8 cellular contexts compared by ENCODE assay signal in the genomic region with DNA sequence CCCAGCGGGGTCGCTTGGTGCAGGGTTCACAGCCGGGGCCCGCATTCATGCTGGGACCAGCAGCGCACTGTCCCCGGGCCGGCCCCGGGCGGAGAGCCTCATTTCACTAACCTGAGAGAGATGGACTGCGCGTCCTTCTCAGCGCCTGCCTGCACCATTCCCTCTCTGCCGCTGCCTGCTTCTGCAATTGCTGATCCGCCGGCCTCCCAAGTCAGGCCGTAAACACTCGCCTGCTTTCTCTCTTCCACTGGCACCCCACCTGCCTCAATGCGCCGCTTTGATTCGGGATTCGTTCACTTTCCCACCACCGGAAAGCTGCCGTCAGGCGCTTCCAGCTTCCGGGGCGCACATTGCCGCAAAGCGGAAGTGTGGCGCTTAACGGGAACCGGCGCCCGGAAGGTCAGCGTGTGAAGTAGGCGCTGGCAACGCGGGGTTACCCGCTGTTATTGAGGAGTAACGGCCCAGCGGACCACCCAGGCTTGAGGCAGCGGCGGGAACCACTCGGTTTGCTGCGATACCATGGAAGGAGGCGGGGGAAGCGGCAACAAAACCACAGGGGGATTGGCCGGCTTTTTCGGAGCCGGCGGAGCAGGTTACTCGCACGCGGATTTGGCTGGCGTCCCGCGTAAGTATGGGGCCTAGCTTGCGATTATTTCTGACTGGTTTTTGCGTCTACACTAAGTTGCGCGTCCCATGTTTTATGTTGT. TPM values are rescaled to one million over a fixed set of nuclear protein-coding genes. Genes with fewer than 3 reads are reported as not detected.
DNase-seq lines count a peak whose midpoint lies in the region; ATAC-seq, FAIRE-seq and TF ChIP-seq lines count a peak whose summit lies in the region.
"Not testable (repeated sequence)": the region's sequence is repeated elsewhere in the genome, so short reads cannot be mapped to it uniquely, and the experiment has no call there.

A gene with protein sequence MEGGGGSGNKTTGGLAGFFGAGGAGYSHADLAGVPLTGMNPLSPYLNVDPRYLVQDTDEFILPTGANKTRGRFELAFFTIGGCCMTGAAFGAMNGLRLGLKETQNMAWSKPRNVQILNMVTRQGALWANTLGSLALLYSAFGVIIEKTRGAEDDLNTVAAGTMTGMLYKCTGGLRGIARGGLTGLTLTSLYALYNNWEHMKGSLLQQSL (plus strand): TSS at position 384 of the 707 bp plus-strand sequence. CDS start 136 bp downstream, at position 520.

- H3K4me1 ChIP-seq in left ventricle myocardium inferior (peaks cover 47% of the 10 kb centered on the region), tibial artery (peaks cover 0 to 26% (median 9%) of the 10 kb centered on the region in 4 donors)

- H3K4me3 ChIP-seq in left ventricle myocardium inferior: peak within 1 kb of the TSS; percentile 96
- peak within 1 kb of the TSS; percentile 68 to 94 for H3K4me3 ChIP-seq in tibial artery

- FAIRE-seq in GM12892 (lab: Jason Lieb, UNC): not testable (repeated sequence)

- not testable (repeated sequence) for H3K9me3 ChIP-seq in left ventricle myocardium inferior (replicated peaks); tibial artery

- DNase-seq in GM12892 (ENCODE audit: insufficient read length): peak; percentile 5
- DNase-seq in NCI-H146 treated with DMSO at 0.1 percent for 48 hours (lab: John Stamatoyannopoulos, UW; ENCODE audit: unreplicated experiment): peak; percentile 52
- DNase-seq in amniotic stem cell (lab: John Stamatoyannopoulos, UW): peak; percentile 55
- peak; percentile 87 for DNase-seq in left ventricle myocardium inferior
- peak; percentile 86 to 98 (median 90) for DNase-seq in posterior cingulate gyrus
- DNase-seq in tibial artery: peak; percentile 78 to 89

- H3K27ac ChIP-seq in left ventricle myocardium inferior (replicated peaks): peak within 1 kb of the TSS; percentile 89
- peak within 1 kb of the TSS; percentile 72 to 85 for H3K27ac ChIP-seq in tibial artery

- TF ChIP-seq CTCF in left ventricle myocardium inferior (IDR thresholded peaks at IDR 0.05; ENCODE audit: borderline replicate concordance); tibial artery (IDR thresholded peaks at IDR 0.05): not testable (repeated sequence)

- ATAC-seq in HG02798 (IDR thresholded peaks at IDR 0.05; ENCODE audit: poor library complexity, unreplicated experiment): peak; percentile 81

- intact Hi-C loops in T-helper 2 cell treated with Interferon-gamma antibody and Interleukin-4, amounts not matched to agents 100 ng/mL and 5 ng/mL, for 36 hours (cut with micrococcal nuclease): loop anchor here (2.0 kb wide), 1 partner anchor 57 kb away; no protein-coding TSS in a partner anchor
- intact Hi-C loops in left ventricle myocardium inferior (cut with micrococcal nuclease); tibial artery (cut with DNase I; ENCODE audit: low total_unique reads): not testable (repeated sequence)
- intact Hi-C loops in posterior cingulate gyrus (cut with DNase I): loop anchor here (10.0 kb wide), 1 partner anchor 53 kb away; no protein-coding TSS in a partner anchor

- peaks cover 17% of the 10 kb centered on the region for H3K36me3 ChIP-seq in left ventricle myocardium inferior
- H3K36me3 ChIP-seq in tibial artery: not testable (repeated sequence)

- TF ChIP-seq POLR2A in GM12892 (IDR thresholded peaks at IDR 0.05; ENCODE audit: low read depth, low read length): peak; percentile 74; the same call in 1 of the 2 replicates

- H3K27me3 ChIP-seq in left ventricle myocardium inferior (ENCODE audit: low read depth); tibial artery: not testable (repeated sequence)

RNA-seq across cellular contexts. Expression of the gene that starts here (rescaled TPM):
- 92.3 TPM for polyA plus RNA-seq in GM12892 (2012; ENCODE audit: missing spikeins)
- 66.1 and 68.3 TPM in 2 replicates for total RNA-seq in T-helper 2 cell treated with Interferon-gamma antibody and Interleukin-4, amounts not matched to agents 100 ng/mL and 5 ng/mL, for 36 hours
- total RNA-seq in left ventricle myocardium inferior: 83.5 TPM

Comparison
In these comparisons a context has a peak if more than half of its experiments do, and no peak if none do; other contexts are left out.
1. Peak in every context shown above with its lines: DNase-seq, ATAC-seq, H3K4me3 ChIP-seq and H3K27ac ChIP-seq.
2. DNase-seq: peak in every context shown above with its lines; median percentile 90 in posterior cingulate gyrus; 87 in left ventricle myocardium inferior; 84 in tibial artery; 55 in amniotic stem cell; 52 in NCI-H146 treated with DMSO at 0.1 percent for 48 hours; 5 in GM12892.